ENCODE assay signal across 1 cellular context in genomic region chr2:111246620-111247061, GRCh38.
TF ChIP-seq lines count a peak whose summit lies in the region.

No MANE protein-coding gene starts in this region.

TF ChIP-seq in HepG2, 621 proteins besides CTCF, POLR2A, EP300 and RAD21 (continued from another document and continues in another):
- peak; percentile 72 for TF ChIP-seq ZNF574 (CRISPR knock-in tag; IDR thresholded peaks at IDR 0.05)
- peak; percentile 80 for TF ChIP-seq RCOR2 (CRISPR knock-in tag; IDR thresholded peaks at IDR 0.05)
- no peak for TF ChIP-seq IKZF4 (CRISPR knock-in tag; IDR thresholded peaks at IDR 0.05; ENCODE audit: borderline replicate concordance, low read depth, not compliant biosample characterization)
- peak; percentile 29; the same call in 1 of the 2 replicates for TF ChIP-seq HOXA5 (CRISPR knock-in tag; IDR thresholded peaks at IDR 0.05)
- no peak for TF ChIP-seq ZNF615 (CRISPR knock-in tag; IDR thresholded peaks at IDR 0.05; ENCODE audit: borderline replicate concordance)
- TF ChIP-seq HOXD1 (CRISPR knock-in tag; IDR thresholded peaks at IDR 0.05), result 0 out of 2 replicates have a peak, but pooled peaks have one; percentile 50
- TF ChIP-seq TOE1 (CRISPR knock-in tag; IDR thresholded peaks at IDR 0.05), result no peak
- peak; percentile 73; the same call in 1 of the 2 replicates for TF ChIP-seq ZSCAN25 (CRISPR knock-in tag; IDR thresholded peaks at IDR 0.05)
- no peak for TF ChIP-seq TBX3 (IDR thresholded peaks at IDR 0.05; ENCODE audit: borderline replicate concordance)
- no peak for TF ChIP-seq FOXA1 (IDR thresholded peaks at IDR 0.05)
- TF ChIP-seq FOXA1 (CRISPR knock-in tag; IDR thresholded peaks at IDR 0.05), result peak; percentile 48; the same call in 1 of the 2 replicates
- TF ChIP-seq JUNB (CRISPR knock-in tag; IDR thresholded peaks at IDR 0.05; ENCODE audit: borderline replicate concordance), result no peak
- TF ChIP-seq KAT2B (IDR thresholded peaks at IDR 0.05; ENCODE audit: borderline replicate concordance, low read depth, low read length), result no peak
- TF ChIP-seq CENPX (CRISPR knock-in tag; IDR thresholded peaks at IDR 0.05), result no peak
- TF ChIP-seq STAT6 (CRISPR knock-in tag; IDR thresholded peaks at IDR 0.05; ENCODE audit: borderline replicate concordance), result peak; percentile 92
- TF ChIP-seq E2F1 (CRISPR knock-in tag; IDR thresholded peaks at IDR 0.05), result no peak
- TF ChIP-seq ADNP (CRISPR knock-in tag; IDR thresholded peaks at IDR 0.05), result no peak
- TF ChIP-seq TEAD2 (CRISPR knock-in tag; IDR thresholded peaks at IDR 0.05), result no peak
- peak; percentile 58; the same call in 1 of the 2 replicates for TF ChIP-seq ZNF12 (CRISPR knock-in tag; IDR thresholded peaks at IDR 0.05)
- peak; percentile 57; the same call in 1 of the 2 replicates for TF ChIP-seq NCOR1 (IDR thresholded peaks at IDR 0.05; ENCODE audit: borderline replicate concordance, low read length)
- no peak for TF ChIP-seq AKNA (CRISPR knock-in tag; IDR thresholded peaks at IDR 0.05; ENCODE audit: borderline replicate concordance)
- TF ChIP-seq ZNF816 (CRISPR knock-in tag; IDR thresholded peaks at IDR 0.05; ENCODE audit: borderline replicate concordance), result peak; percentile 66; the same call in 1 of the 2 replicates
- TF ChIP-seq HHEX (CRISPR knock-in tag; IDR thresholded peaks at IDR 0.05), result no peak
- TF ChIP-seq PRPF4 (IDR thresholded peaks at IDR 0.05; ENCODE audit: low read depth, low read length, poor library complexity, severe bottlenecking), result no peak
- peak; percentile 73; the same call in 1 of the 2 replicates for TF ChIP-seq HMG20A (CRISPR knock-in tag; IDR thresholded peaks at IDR 0.05; ENCODE audit: borderline replicate concordance)
- TF ChIP-seq ZNF607 (CRISPR knock-in tag; IDR thresholded peaks at IDR 0.05; ENCODE audit: borderline replicate concordance), result peak; percentile 92
- peak; percentile 77; the same call in 1 of the 2 replicates for TF ChIP-seq ZNF709 (CRISPR knock-in tag; IDR thresholded peaks at IDR 0.05)
- TF ChIP-seq ZNF143 (CRISPR knock-in tag; IDR thresholded peaks at IDR 0.05), result no peak
- TF ChIP-seq ARID3A (IDR thresholded peaks at IDR 0.05; ENCODE audit: low read depth, low read length), result no peak
- peak; percentile 89 for TF ChIP-seq SAP130 (CRISPR knock-in tag; IDR thresholded peaks at IDR 0.05; ENCODE audit: low read depth)
- TF ChIP-seq ZBTB25 (CRISPR knock-in tag; IDR thresholded peaks at IDR 0.05), result peak; percentile 90
- no peak for TF ChIP-seq RFX1 (IDR thresholded peaks at IDR 0.05)
- TF ChIP-seq TGIF2 (CRISPR knock-in tag; IDR thresholded peaks at IDR 0.05), result no peak
- no peak for TF ChIP-seq FOXO4 (CRISPR knock-in tag; conservative IDR thresholded peaks at IDR 0.05)
- peak; percentile 88 for TF ChIP-seq IRF2 (CRISPR knock-in tag; IDR thresholded peaks at IDR 0.05)
- TF ChIP-seq ZNF33B (CRISPR knock-in tag; IDR thresholded peaks at IDR 0.05), result no peak
- no peak for TF ChIP-seq ZXDC (CRISPR knock-in tag; IDR thresholded peaks at IDR 0.05)
- no peak for TF ChIP-seq ZNF30 (CRISPR knock-in tag; IDR thresholded peaks at IDR 0.05)
- TF ChIP-seq ZNF451 (CRISPR knock-in tag; IDR thresholded peaks at IDR 0.05), result peak; percentile 46; the same call in 1 of the 2 replicates
- no peak for TF ChIP-seq PCBP1 (IDR thresholded peaks at IDR 0.05; ENCODE audit: borderline replicate concordance, low read depth, low read length)
